8 cellular contexts compared by ENCODE assay signal in genomic region chr18:658947-659533, GRCh38. TPM values are rescaled to one million over a fixed set of nuclear protein-coding genes. Genes with fewer than 3 reads are reported as not detected.
DNase-seq lines count a peak whose midpoint lies in the region; ATAC-seq and TF ChIP-seq lines count a peak whose summit lies in the region.

No MANE protein-coding gene starts in this region.

- H3K27ac Mint-ChIP-seq in Caco-2 (ENCODE audit: unreplicated experiment), result peak overlapping the region; percentile 78

- H3K36me3 ChIP-seq in Caco-2 (ENCODE audit: control insufficient read depth, insufficient read depth, low read length) (peaks cover 11% of the 10 kb centered on the region), neuron (ENCODE audit: insufficient read depth, low read length) (peaks cover 32% of the 10 kb centered on the region), testis (ENCODE audit: low read depth, missing control alignments) (no peaks in the 10 kb centered on the region)

- no peaks in the 10 kb centered on the region for H3K27me3 Mint-ChIP-seq in Caco-2 (ENCODE audit: insufficient read depth, unreplicated experiment)

- H3K4me1 Mint-ChIP-seq in Caco-2 (ENCODE audit: low read depth, unreplicated experiment), result no peaks in the 10 kb centered on the region

- H3K27ac ChIP-seq in dorsolateral prefrontal cortex (peak overlapping the region in 40 of 59 donors; percentile 9 to 99 (median 89)), testis (no peak overlapping the region)

- peaks cover 10% of the 10 kb centered on the region for H3K9me3 Mint-ChIP-seq in Caco-2 (ENCODE audit: unreplicated experiment)

- H3K27me3 ChIP-seq in Caco-2 (replicated peaks; ENCODE audit: control insufficient read depth, insufficient read depth, low read length) (no peaks in the 10 kb centered on the region), dorsolateral prefrontal cortex (peaks cover 0 to 43% (median 10%) of the 10 kb centered on the region in 45 donors), neuron (ENCODE audit: insufficient read depth, low read length) (no peaks in the 10 kb centered on the region), testis (no peaks in the 10 kb centered on the region)

- H3K36me3 Mint-ChIP-seq in Caco-2 (ENCODE audit: insufficient read depth, unreplicated experiment), result peaks cover 56% of the 10 kb centered on the region

- ATAC-seq in HG03521 (IDR thresholded peaks at IDR 0.05; ENCODE audit: unreplicated experiment) (no peak), GM19463 (IDR thresholded peaks at IDR 0.05; ENCODE audit: unreplicated experiment) (no peak)

- TSS peak; percentile 28 for BruUV-seq in Caco-2 (replicated peaks; lab: Mats Ljungman, UMichigan)

- H3K9me3 ChIP-seq in Caco-2 (peaks cover 6% of the 10 kb centered on the region; the same call in 1 of the 2 replicates), neuron (ENCODE audit: low read length) (peaks cover 22% of the 10 kb centered on the region), testis (no peaks in the 10 kb centered on the region)

- 72 to 74% methylated on average over 10 of the region's 10 CpGs for WGBS in testis, 2 donors

- TF ChIP-seq POLR2A in NB4 (IDR thresholded peaks at IDR 0.05; ENCODE audit: extremely low read depth, insufficient read length), result no peak
- no peak for TF ChIP-seq POLR2A in testis (IDR thresholded peaks at IDR 0.05)

- H2AFZ ChIP-seq in neuron (ENCODE audit: low read depth, low read length), result no peak overlapping the region

- peak overlapping the region; percentile 89 for H3K4me3 Mint-ChIP-seq in Caco-2 (ENCODE audit: unreplicated experiment)

- H3K4me3 ChIP-seq in Caco-2 (ENCODE audit: low read depth, low read length) (peak overlapping the region; percentile 82), NB4 (ENCODE audit: low read depth, low read length) (peak overlapping the region; percentile 89), dorsolateral prefrontal cortex (peak overlapping the region in 48 of 59 donors; percentile 56 to 92 (median 79)), neuron (ENCODE audit: low read length) (peak overlapping the region; percentile 53), testis (peak overlapping the region in 1 of 2 donors; percentile 72)

- POLR2A ChIA-PET in Caco-2 (lab: Charles Lee), result interaction anchor here (1.3 to 1.4 kb wide), 2 partner anchors 9 to 24 kb away, joined by 5 to 10 read pairs; no protein-coding TSS in a partner anchor

- intact Hi-C loops in Caco-2 (cut with micrococcal nuclease; ENCODE audit: unreplicated experiment), result loop anchor here (5.0 to 10.0 kb wide), 2 partner anchors 53 to 176 kb away; partner anchors contain the start of gene ENOSF1
- intact Hi-C loops in dorsolateral prefrontal cortex (cut with DNase I), result loop anchor here (1.0 to 10.0 kb wide), 2 partner anchors 47 to 56 kb away; partner anchors contain the start of gene ENOSF1 (in 1 of the 2)
- intact Hi-C loops in testis (cut with DNase I; ENCODE audit: low total_unique reads), result no loop called here

- no peak for TF ChIP-seq CTCF in Caco-2 (IDR thresholded peaks at IDR 0.05; ENCODE audit: insufficient read depth in 1 of 2, low read depth in 1 of 2, low read length in 1 of 2, severe bottlenecking in 1 of 2, unreplicated experiment in 1 of 2)
- TF ChIP-seq CTCF in NB4 (IDR thresholded peaks at IDR 0.05; ENCODE audit: low read depth, low read length), result no peak
- no peak for TF ChIP-seq CTCF in dorsolateral prefrontal cortex (IDR thresholded peaks at IDR 0.05 in 54 of 56, conservative IDR thresholded peaks at IDR 0.05 in 2 of 56; ENCODE audit: low read depth in 1 of 56, partially characterized antibody in 56 of 56)
- no peak for TF ChIP-seq CTCF in testis (IDR thresholded peaks at IDR 0.05)

- DNase-seq in Caco-2 (no peak), NB4 (ENCODE audit: low read depth) (no peak), dorsolateral prefrontal cortex (no peak), testis (no peak), NCI-H187 (lab: John Stamatoyannopoulos, UW) (no peak)

- H3K4me1 ChIP-seq in Caco-2 (no peaks in the 10 kb centered on the region), neuron (ENCODE audit: insufficient read depth, low read length) (peaks cover 7% of the 10 kb centered on the region), testis (no peaks in the 10 kb centered on the region)

- CTCF ChIA-PET in Caco-2 (lab: Charles Lee), result interaction anchor here (1.6 kb wide), 1 partner anchor 16 kb away, joined by 5 read pairs; no protein-coding TSS in a partner anchor

RNA-seq across cellular contexts. Expression of gene TYMS, which starts 1.6 kb away (rescaled TPM):
- 140 and 143 TPM in 2 replicates for total RNA-seq in Caco-2 (2022)
- 10 to 100 TPM in 48 of 120 experiments, 1 to 10 TPM in 72; 1.1 to 47.4 (median 8.1) TPM for total RNA-seq in dorsolateral prefrontal cortex
- total RNA-seq in testis, result 10 to 100 TPM; 22.7 to 24.4 TPM
- polyA plus RNA-seq in testis (ENCODE audit: insufficient read depth, low read depth, low replicate concordance), result 136 TPM

RNA-seq across cellular contexts. Expression of gene ENOSF1, which starts 53.4 kb away (rescaled TPM):
- total RNA-seq in Caco-2 (2022) (112 and 114 TPM in 2 replicates), dorsolateral prefrontal cortex (100 to 1,000 TPM in 7 of 120 experiments, 10 to 100 TPM in 113; 10.5 to 186 (median 42.7) TPM), testis (100 to 1,000 TPM in 1 of 2 donors, 10 to 100 TPM in 1; 88.5 to 119 TPM)
- polyA plus RNA-seq in testis (ENCODE audit: insufficient read depth, low read depth, low replicate concordance), result 29.2 TPM

Comparison
In these comparisons a context has a peak if more than half of its experiments do, and no peak if none do; other contexts are left out.
1. H3K27ac ChIP-seq: peak in dorsolateral prefrontal cortex (40 of 59); none in testis (0 of 2).